In the genomic region with DNA sequence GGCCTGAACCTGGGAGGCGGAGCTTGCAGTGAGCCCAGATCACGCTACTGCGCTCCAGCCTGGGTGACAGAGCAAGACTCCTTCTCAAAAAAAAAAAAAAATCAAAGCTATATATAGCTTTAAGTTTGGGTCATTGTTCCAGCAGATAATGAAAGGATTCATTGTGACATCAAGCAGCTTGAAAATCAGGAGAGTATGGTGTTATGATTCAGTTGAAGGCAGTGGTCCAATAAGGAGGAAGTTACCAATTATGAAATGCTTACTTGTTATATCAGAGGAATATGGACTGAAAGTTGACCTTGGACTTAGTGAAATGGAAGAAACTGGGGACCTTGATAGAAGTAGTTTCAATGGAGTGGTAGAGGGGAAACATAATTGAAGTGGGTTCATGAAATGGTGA, we compare ENCODE assay signal across 31 cellular contexts.
"Had no signal": no experiment of that assay in that cellular context is flagged by ENCODE, and none has a peak within 500 bp of the region (broad histone marks: within the 10 kb centered on the region; RNA-seq: fewer than 3 reads in every experiment).

No MANE protein-coding gene starts in this region.

- H3K4me1 Mint-ChIP-seq: activated CD4-positive, alpha-beta T cell treated with anti-CD3 and anti-CD28 coated beads for 36 hours; activated CD4-positive, alpha-beta T cell treated with anti-CD3 and anti-CD28 coated beads, Interleukin-2, amount 10 ng/mL, durations not matched to agents 24 days and 14 days; activated CD8-positive, alpha-beta memory T cell treated with anti-CD3 and anti-CD28 coated beads, Interleukin-2, amount 10 ng/mL, durations not matched to agents 7 days and 5 days; activated naive CD4-positive, alpha-beta T cell treated with anti-CD3 and anti-CD28 coated beads, Interleukin-2, amount 50 U/mL, for 24 hours; activated naive CD8-positive, alpha-beta T cell treated with anti-CD3 and anti-CD28 coated beads for 36 hours; activated naive CD8-positive, alpha-beta T cell treated with anti-CD3 and anti-CD28 coated beads, Interleukin-2, amount 50 U/mL, for 24 hours had no signal

- DNase-seq: activated CD4-positive, alpha-beta memory T cell treated with anti-CD3 and anti-CD28 coated beads for 36 hours; activated CD4-positive, alpha-beta T cell treated with anti-CD3 and anti-CD28 coated beads for 36 hours; activated CD4-positive, alpha-beta T cell treated with anti-CD3 and anti-CD28 coated beads, Interleukin-2, amount 10 ng/mL, durations not matched to agents 24 days and 14 days; activated CD4-positive, CD25-positive, alpha-beta regulatory T cell; activated CD4-positive, CD25-positive, alpha-beta regulatory T cell treated with anti-CD3 and anti-CD28 coated beads, Interleukin-2, amount 50 U/mL, for 72 hours; activated CD8-positive, alpha-beta memory T cell treated with anti-CD3 and anti-CD28 coated beads, Interleukin-2, amount 10 ng/mL, durations not matched to agents 7 days and 5 days; activated CD8-positive, alpha-beta memory T cell treated with anti-CD3 and anti-CD28 coated beads, Interleukin-2, amount 50 U/mL, for 4 hours; activated CD8-positive, alpha-beta T cell treated with anti-CD3 and anti-CD28 coated beads, Interleukin-2, amount 10 ng/mL, durations not matched to agents 7 days and 5 days; activated effector memory CD4-positive, alpha-beta T cell treated with anti-CD3 and anti-CD28 coated beads, Interleukin-2, amount 50 U/mL, for 16 hours; activated naive CD4-positive, alpha-beta T cell treated with anti-CD3 and anti-CD28 coated beads for 36 hours; activated naive CD8-positive, alpha-beta T cell treated with anti-CD3 and anti-CD28 coated beads for 36 hours; activated naive CD8-positive, alpha-beta T cell treated with anti-CD3 and anti-CD28 coated beads, Interleukin-2, amount 50 U/mL, for 24 hours; activated T-cell treated with anti-CD3 and anti-CD28 coated beads, Interleukin-2, amount 50 U/mL, for 1 hour; activated T-cell treated with anti-CD3 and anti-CD28 coated beads, Interleukin-2, amount 50 U/mL, for 48 hours; adrenal gland; amygdala; aorta; body of pancreas; caudate nucleus; cortex of kidney; effector CD8-positive, alpha-beta T cell; foreskin keratinocyte; heart right ventricle; T-helper 2 cell; T-helper 9 cell had no signal

- H3K36me3 Mint-ChIP-seq: activated CD4-positive, alpha-beta memory T cell treated with anti-CD3 and anti-CD28 coated beads for 36 hours; activated CD8-positive, alpha-beta memory T cell treated with anti-CD3 and anti-CD28 coated beads, Interleukin-2, amount 10 ng/mL, durations not matched to agents 7 days and 5 days; activated naive CD4-positive, alpha-beta T cell treated with anti-CD3 and anti-CD28 coated beads, Interleukin-2, amount 50 U/mL, for 24 hours; activated naive CD8-positive, alpha-beta T cell treated with anti-CD3 and anti-CD28 coated beads for 36 hours had no signal

- H3K4me2 ChIP-seq: hepatocyte had no signal

- H3K4me3 Mint-ChIP-seq: activated CD4-positive, alpha-beta memory T cell treated with anti-CD3 and anti-CD28 coated beads for 36 hours; activated CD4-positive, alpha-beta T cell treated with anti-CD3 and anti-CD28 coated beads for 36 hours; activated CD4-positive, alpha-beta T cell treated with anti-CD3 and anti-CD28 coated beads, Interleukin-2, amount 10 ng/mL, durations not matched to agents 24 days and 14 days; activated CD8-positive, alpha-beta memory T cell treated with anti-CD3 and anti-CD28 coated beads, Interleukin-2, amount 10 ng/mL, durations not matched to agents 7 days and 5 days; activated CD8-positive, alpha-beta T cell treated with anti-CD3 and anti-CD28 coated beads, Interleukin-2, amount 10 ng/mL, durations not matched to agents 7 days and 5 days; activated naive CD4-positive, alpha-beta T cell treated with anti-CD3 and anti-CD28 coated beads for 36 hours; activated naive CD4-positive, alpha-beta T cell treated with anti-CD3 and anti-CD28 coated beads, Interleukin-2, amount 50 U/mL, for 24 hours; activated naive CD8-positive, alpha-beta T cell treated with anti-CD3 and anti-CD28 coated beads for 36 hours; activated naive CD8-positive, alpha-beta T cell treated with anti-CD3 and anti-CD28 coated beads, Interleukin-2, amount 50 U/mL, for 24 hours; activated T-helper 1 cell treated with anti-CD3 and anti-CD28 coated beads, Interleukin-12 subunit alpha, Interleukin-12 subunit beta, Interleukin-2, Interleukin-4 antibody, amounts not matched to agents 30 ng/mL and 10 ng/mL and 1 ng/mL, durations not matched to agents 14 hours and 24 hours and 36 hours had no signal

- H3K27me3 Mint-ChIP-seq: activated CD4-positive, alpha-beta memory T cell treated with anti-CD3 and anti-CD28 coated beads for 36 hours; activated CD4-positive, alpha-beta T cell treated with anti-CD3 and anti-CD28 coated beads, Interleukin-2, amount 10 ng/mL, durations not matched to agents 24 days and 14 days; activated CD8-positive, alpha-beta memory T cell treated with anti-CD3 and anti-CD28 coated beads, Interleukin-2, amount 10 ng/mL, durations not matched to agents 7 days and 5 days; activated naive CD8-positive, alpha-beta T cell treated with anti-CD3 and anti-CD28 coated beads, Interleukin-2, amount 50 U/mL, for 24 hours had no signal

- H3K4me1 ChIP-seq: adrenal gland, body of pancreas, foreskin keratinocyte, gastroesophageal sphincter, heart right ventricle had no signal

- H2AFZ ChIP-seq: hepatocyte had no signal

- H3K79me2 ChIP-seq: hepatocyte had no signal

- H3K9me3 Mint-ChIP-seq: activated CD4-positive, alpha-beta memory T cell treated with anti-CD3 and anti-CD28 coated beads for 36 hours; activated CD4-positive, alpha-beta T cell treated with anti-CD3 and anti-CD28 coated beads, Interleukin-2, amount 10 ng/mL, durations not matched to agents 24 days and 14 days; activated naive CD4-positive, alpha-beta T cell treated with anti-CD3 and anti-CD28 coated beads for 36 hours; activated naive CD8-positive, alpha-beta T cell treated with anti-CD3 and anti-CD28 coated beads for 36 hours; activated T-helper 1 cell treated with anti-CD3 and anti-CD28 coated beads, Interleukin-12 subunit alpha, Interleukin-12 subunit beta, Interleukin-2, Interleukin-4 antibody, amounts not matched to agents 30 ng/mL and 10 ng/mL and 1 ng/mL, durations not matched to agents 14 hours and 24 hours and 36 hours; activated T-helper 2 cell treated with anti-CD3 and anti-CD28 coated beads, Interferon-gamma antibody, Interleukin-2, Interleukin-4, amounts not matched to agents 10 μg/mL and 5 μg/mL and 100 μg/mL, durations not matched to agents 14 hours and 24 hours and 36 hours had no signal

- H3K27ac Mint-ChIP-seq: activated CD4-positive, alpha-beta memory T cell treated with anti-CD3 and anti-CD28 coated beads for 36 hours; activated CD4-positive, alpha-beta T cell treated with anti-CD3 and anti-CD28 coated beads for 36 hours; activated CD4-positive, alpha-beta T cell treated with anti-CD3 and anti-CD28 coated beads, Interleukin-2, amount 10 ng/mL, durations not matched to agents 24 days and 14 days; activated CD8-positive, alpha-beta memory T cell treated with anti-CD3 and anti-CD28 coated beads, Interleukin-2, amount 10 ng/mL, durations not matched to agents 7 days and 5 days; activated CD8-positive, alpha-beta T cell treated with anti-CD3 and anti-CD28 coated beads, Interleukin-2, amount 10 ng/mL, durations not matched to agents 7 days and 5 days; activated naive CD4-positive, alpha-beta T cell treated with anti-CD3 and anti-CD28 coated beads for 36 hours; activated naive CD4-positive, alpha-beta T cell treated with anti-CD3 and anti-CD28 coated beads, Interleukin-2, amount 50 U/mL, for 24 hours; activated naive CD8-positive, alpha-beta T cell treated with anti-CD3 and anti-CD28 coated beads for 36 hours; activated naive CD8-positive, alpha-beta T cell treated with anti-CD3 and anti-CD28 coated beads, Interleukin-2, amount 50 U/mL, for 24 hours; activated T-helper 1 cell treated with anti-CD3 and anti-CD28 coated beads, Interleukin-12 subunit alpha, Interleukin-12 subunit beta, Interleukin-2, Interleukin-4 antibody, amounts not matched to agents 30 ng/mL and 10 ng/mL and 1 ng/mL, durations not matched to agents 14 hours and 24 hours and 36 hours; activated T-helper 2 cell treated with anti-CD3 and anti-CD28 coated beads, Interferon-gamma antibody, Interleukin-2, Interleukin-4, amounts not matched to agents 10 μg/mL and 5 μg/mL and 100 μg/mL, durations not matched to agents 14 hours and 24 hours and 36 hours had no signal

- H3K4me3 ChIP-seq: adrenal gland, body of pancreas, gastroesophageal sphincter, heart right ventricle, hepatocyte had no signal

- ATAC-seq: activated CD4-positive, alpha-beta T cell treated with anti-CD3 and anti-CD28 coated beads for 36 hours; activated CD8-positive, alpha-beta memory T cell treated with anti-CD3 and anti-CD28 coated beads, Interleukin-2, amount 10 ng/mL, durations not matched to agents 7 days and 5 days; activated CD8-positive, alpha-beta T cell treated with anti-CD3 and anti-CD28 coated beads, Interleukin-2, amount 10 ng/mL, durations not matched to agents 7 days and 5 days; activated naive CD8-positive, alpha-beta T cell treated with anti-CD3 and anti-CD28 coated beads, Interleukin-2, amount 50 U/mL, for 24 hours; body of pancreas; esophagus mucosa; foreskin keratinocyte; gastroesophageal sphincter; heart right ventricle had no signal

- H3K27ac ChIP-seq: adrenal gland, body of pancreas, foreskin keratinocyte, gastroesophageal sphincter, heart right ventricle, hepatocyte had no signal

- H3K9me3 ChIP-seq: adrenal gland, body of pancreas, gastroesophageal sphincter had no signal

- H3K36me3 ChIP-seq: adrenal gland, gastroesophageal sphincter, heart right ventricle had no signal

- H3K27me3 ChIP-seq: adrenal gland, body of pancreas, foreskin keratinocyte, gastroesophageal sphincter, heart right ventricle, hepatocyte had no signal
